20 cellular contexts compared by ENCODE assay signal in the genomic region with DNA sequence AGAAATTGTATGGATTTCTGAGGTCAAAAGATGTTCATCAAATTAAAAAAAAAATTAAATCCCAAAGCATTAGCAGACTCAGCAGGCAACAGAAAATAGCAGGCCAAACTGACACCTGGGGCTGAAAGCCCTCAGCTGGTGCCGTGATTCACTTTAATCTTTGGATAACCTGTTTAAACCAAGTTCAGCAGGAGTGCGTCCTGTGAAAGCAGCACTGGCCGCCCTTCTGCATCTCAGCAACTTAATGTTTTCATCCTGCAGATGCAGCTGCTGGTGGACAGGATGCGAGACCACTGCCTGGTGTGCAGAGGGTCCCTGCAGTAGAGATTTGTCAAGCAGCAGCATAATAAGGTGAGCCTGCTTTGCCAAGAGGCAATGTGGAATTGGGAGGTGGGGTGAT. TPM values are rescaled to one million over a fixed set of nuclear protein-coding genes. Genes with fewer than 3 reads are reported as not detected.
"Had no signal": no experiment of that assay in that cellular context is flagged by ENCODE, and none has a peak within 500 bp of the region (broad histone marks: within the 10 kb centered on the region; RNA-seq: fewer than 3 reads in every experiment).

No MANE protein-coding gene starts in this region.

- H3K36me3 Mint-ChIP-seq: T-cell had no signal

- H3K27ac Mint-ChIP-seq: T-cell had no signal

- H3K9me3 Mint-ChIP-seq: T-cell had no signal

- ATAC-seq: T-cell had no signal

- H3K27ac ChIP-seq: HL-60, RWPE1 had no signal

- H3K4me1 Mint-ChIP-seq: T-cell had no signal

- H3K4me3 Mint-ChIP-seq: T-cell had no signal

- DNase-seq: KBM-7, MV-4-11, NCI-H1048, NCI-H1105, NCI-H1417, NCI-H1436 treated with DMSO at 0.1 percent for 48 hours, NCI-H1694, NCI-H187 treated with DMSO at 0.1 percent for 48 hours, NCI-H2029 treated with DMSO at 0.1 percent for 48 hours, NCI-H2171 treated with DMSO at 0.1 percent for 48 hours, NCI-H345, NCI-H446 treated with DMSO at 0.1 percent for 48 hours, NCI-H510A treated with DMSO at 0.1 percent for 48 hours, NCI-H526, SHP77, SW 1271, T-cell had no signal

RNA-seq across cellular contexts. Expression of a gene that starts 41.2 kb away (rescaled TPM):
- total RNA-seq: SK-MEL-5 had no signal
